Comparison of ENCODE assay signal across 27 cellular contexts in genomic region chr6:150465610-150466009, GRCh38.
"Had no signal": no experiment of that assay in that cellular context is flagged by ENCODE, and none has a peak within 500 bp of the region (broad histone marks: within the 10 kb centered on the region; RNA-seq: fewer than 3 reads in every experiment).

No MANE protein-coding gene starts in this region.

- H3K4me1 ChIP-seq: SJCRH30 had no signal

- ATAC-seq: activated naive CD8-positive, alpha-beta T cell treated with anti-CD3 and anti-CD28 coated beads, Interleukin-2, amount 50 U/mL, for 24 hours had no signal

- H3K4me2 ChIP-seq: PC-9 had no signal

- H2AFZ ChIP-seq: PC-9 had no signal

- H3K27ac ChIP-seq: PC-9, SJCRH30, SK-N-MC, WERI-Rb-1 had no signal

- H3K4me3 ChIP-seq: PC-9, SJCRH30, SK-N-MC had no signal

- DNase-seq: activated CD4-positive, alpha-beta memory T cell treated with anti-CD3 and anti-CD28 coated beads, Interleukin-2, amount 10 ng/mL, durations not matched to agents 7 days and 5 days; activated CD4-positive, alpha-beta T cell treated with anti-CD3 and anti-CD28 coated beads for 1 hour; activated CD4-positive, alpha-beta T cell treated with anti-CD3 and anti-CD28 coated beads for 48 hours; activated CD4-positive, CD25-positive, alpha-beta regulatory T cell; activated gamma-delta T cell treated with Interleukin-2 at 50 U/mL for 16 hours; activated naive CD4-positive, alpha-beta T cell treated with anti-CD3 and anti-CD28 coated beads for 36 hours; activated naive CD8-positive, alpha-beta T cell treated with anti-CD3 and anti-CD28 coated beads, Interleukin-2, amount 50 U/mL, for 24 hours; activated T-cell treated with anti-CD3 and anti-CD28 coated beads, Interleukin-2, amount 50 U/mL, for 1 hour; anterior cingulate cortex; central memory CD4-positive, alpha-beta T cell; Karpas-422; KBM-7; MM.1S; MV-4-11; NCI-H1092; NCI-H1436 treated with DMSO at 0.1 percent for 48 hours; NCI-H1694 treated with DMSO at 0.1 percent for 48 hours; NCI-H2029; NCI-H345; NCI-H524 treated with DMSO at 0.1 percent for 48 hours; NK-92 treated with Interleukin-12 subunit alpha and Interleukin-12 subunit beta, amount 100 ng/mL, for 24 hours; PC-9; SHP77; SJCRH30; T1000; WERI-Rb-1 had no signal

- H3K36me3 ChIP-seq: SJCRH30, WERI-Rb-1 had no signal
